16 cellular contexts compared by ENCODE assay signal in genomic region chr14:89198544-89199329, GRCh38.
A peak's percentile ranks its signal among the peaks of the same experiment; 100 is the strongest.
DNase-seq lines count a peak whose midpoint lies in the region; ATAC-seq and TF ChIP-seq lines count a peak whose summit lies in the region.
"Had no signal": no experiment of that assay in that cellular context is flagged by ENCODE, and none has a peak within 500 bp of the region (broad histone marks: within the 10 kb centered on the region; RNA-seq: fewer than 3 reads in every experiment).

No MANE protein-coding gene starts in this region.

- H3K9me3 ChIP-seq in skeletal muscle tissue (ENCODE audit: control insufficient read depth in 3 of 3, low read length in 3 of 3) (no peaks in the 10 kb centered on the region), prostate gland (no peaks in the 10 kb centered on the region)
- H3K9me3 ChIP-seq: upper lobe of left lung had no signal

- H3K9me3 Mint-ChIP-seq in activated T-cell treated with anti-CD3 and anti-CD28 coated beads, Interleukin-2, amount 50 U/mL, for 24 hours: peaks cover 8% of the 10 kb centered on the region
- no peaks in the 10 kb centered on the region for H3K9me3 Mint-ChIP-seq in effector memory CD8-positive, alpha-beta T cell

- H3K4me1 ChIP-seq in skeletal muscle tissue (ENCODE audit: control insufficient read depth in 3 of 3, insufficient read depth in 3 of 3, low read length in 3 of 3): peaks cover 10 to 28% (median 26%) of the 10 kb centered on the region in 3 donors
- H3K4me1 ChIP-seq in prostate gland (replicated peaks): no peaks in the 10 kb centered on the region

- no peak overlapping the region for H3K4me3 Mint-ChIP-seq in activated T-cell treated with anti-CD3 and anti-CD28 coated beads, Interleukin-2, amount 50 U/mL, for 24 hours
- no peak overlapping the region for H3K4me3 Mint-ChIP-seq in effector memory CD8-positive, alpha-beta T cell

- H3K36me3 ChIP-seq in skeletal muscle tissue (ENCODE audit: control insufficient read depth in 3 of 3, insufficient read depth in 3 of 3, low read length in 3 of 3): peaks cover 0 to 2% (median 0%) of the 10 kb centered on the region in 3 donors
- no peaks in the 10 kb centered on the region for H3K36me3 ChIP-seq in prostate gland
- H3K36me3 ChIP-seq: upper lobe of left lung had no signal

- intact Hi-C loops in prostate gland (cut with DNase I): no loop called here

- H3K9ac ChIP-seq in skeletal muscle tissue (ENCODE audit: low read depth in 1 of 3, low read length in 3 of 3): no peak overlapping the region

- no peak for DNase-seq in activated T-cell treated with anti-CD3 and anti-CD28 coated beads, Interleukin-2, amount 50 U/mL, for 24 hours
- no peak for DNase-seq in activated T-cell treated with anti-CD3 and anti-CD28 coated beads for 4 hours
- peak; percentile 49 for DNase-seq in astrocyte of the spinal cord (ENCODE audit: low read depth, low spot score)
- DNase-seq in left kidney (ENCODE audit: low read depth, low spot score): peak; percentile 91
- no peak for DNase-seq in NCI-H1417 treated with DMSO at 0.1 percent for 48 hours (lab: John Stamatoyannopoulos, UW)
- no peak for DNase-seq in prostate gland (ENCODE audit: low spot score)
- DNase-seq in effector memory CD8-positive, alpha-beta T cell: no peak
- DNase-seq: activated CD4-positive, alpha-beta T cell treated with anti-CD3 and anti-CD28 coated beads for 4 hours; activated effector memory CD4-positive, alpha-beta T cell treated with Interleukin-2 at 50 U/mL for 16 hours; Calu3; NCI-H1048; occipital lobe; PC-9; T-helper 1 cell had no signal

- no peaks in the 10 kb centered on the region for H3K27me3 Mint-ChIP-seq in activated T-cell treated with anti-CD3 and anti-CD28 coated beads, Interleukin-2, amount 50 U/mL, for 24 hours
- no peaks in the 10 kb centered on the region for H3K27me3 Mint-ChIP-seq in effector memory CD8-positive, alpha-beta T cell

- no peak for TF ChIP-seq CTCF in astrocyte of the spinal cord (IDR thresholded peaks at IDR 0.05; ENCODE audit: low read depth, low read length)
- no peak for TF ChIP-seq CTCF in prostate gland (IDR thresholded peaks at IDR 0.05)

- no peak for TF ChIP-seq POLR2A in prostate gland (IDR thresholded peaks at IDR 0.05)

- peak overlapping the region; percentile 60 for H3K27ac Mint-ChIP-seq in activated T-cell treated with anti-CD3 and anti-CD28 coated beads, Interleukin-2, amount 50 U/mL, for 24 hours
- no peak overlapping the region for H3K27ac Mint-ChIP-seq in effector memory CD8-positive, alpha-beta T cell

- H3K27ac ChIP-seq in skeletal muscle tissue (ENCODE audit: low read depth, low read length) (peak overlapping the region; percentile 31), prostate gland (no peak overlapping the region)
- H3K27ac ChIP-seq: PC-9, upper lobe of left lung had no signal

- WGBS in prostate gland: 86% methylated on average over 12 of the region's 12 CpGs

- H3K4me1 Mint-ChIP-seq in activated T-cell treated with anti-CD3 and anti-CD28 coated beads, Interleukin-2, amount 50 U/mL, for 24 hours (ENCODE audit: low read depth): peaks cover 69% of the 10 kb centered on the region
- H3K4me1 Mint-ChIP-seq in effector memory CD8-positive, alpha-beta T cell (ENCODE audit: low read depth in 2 of 2): peaks cover 36 to 50% of the 10 kb centered on the region in 2 donors

- H3K4me3 ChIP-seq in astrocyte of the spinal cord (ENCODE audit: low read depth, low read length) (no peak overlapping the region), skeletal muscle tissue (ENCODE audit: low read length in 3 of 3) (peak overlapping the region in 2 of 3 donors; percentile 16 to 18), prostate gland (no peak overlapping the region)
- H3K4me3 ChIP-seq: PC-9, upper lobe of left lung had no signal

- no peak for ATAC-seq in effector memory CD8-positive, alpha-beta T cell (replicated peaks)

- H3K27me3 ChIP-seq in skeletal muscle tissue (ENCODE audit: control insufficient read depth in 3 of 3, insufficient read depth in 3 of 3, low read length in 3 of 3) (no peaks in the 10 kb centered on the region), prostate gland (replicated peaks; ENCODE audit: insufficient read depth) (no peaks in the 10 kb centered on the region)
- H3K27me3 ChIP-seq: upper lobe of left lung had no signal

- in situ Hi-C loops in astrocyte of the spinal cord (cut with HindIII; ENCODE audit: low sequenced_read_pairs): no loop called here

- peaks cover 69% of the 10 kb centered on the region for H3K36me3 Mint-ChIP-seq in activated T-cell treated with anti-CD3 and anti-CD28 coated beads, Interleukin-2, amount 50 U/mL, for 24 hours (ENCODE audit: low read depth)
- H3K36me3 Mint-ChIP-seq in effector memory CD8-positive, alpha-beta T cell (ENCODE audit: insufficient read depth): peaks cover 7% of the 10 kb centered on the region

Comparison
In these comparisons a context has a peak if more than half of its experiments do, and no peak if none do; other contexts are left out.
1. DNase-seq: peak in astrocyte of the spinal cord (single experiment) and left kidney (single experiment); none in activated T-cell treated with anti-CD3 and anti-CD28 coated beads, Interleukin-2, amount 50 U/mL, for 24 hours (single experiment), activated T-cell treated with anti-CD3 and anti-CD28 coated beads for 4 hours (single experiment), NCI-H1417 treated with DMSO at 0.1 percent for 48 hours (single experiment), prostate gland (single experiment) and effector memory CD8-positive, alpha-beta T cell (0 of 3).
2. H3K4me3 ChIP-seq: peak in skeletal muscle tissue (2 of 3); none in astrocyte of the spinal cord (single experiment) and prostate gland (0 of 2).